In the genomic region with DNA sequence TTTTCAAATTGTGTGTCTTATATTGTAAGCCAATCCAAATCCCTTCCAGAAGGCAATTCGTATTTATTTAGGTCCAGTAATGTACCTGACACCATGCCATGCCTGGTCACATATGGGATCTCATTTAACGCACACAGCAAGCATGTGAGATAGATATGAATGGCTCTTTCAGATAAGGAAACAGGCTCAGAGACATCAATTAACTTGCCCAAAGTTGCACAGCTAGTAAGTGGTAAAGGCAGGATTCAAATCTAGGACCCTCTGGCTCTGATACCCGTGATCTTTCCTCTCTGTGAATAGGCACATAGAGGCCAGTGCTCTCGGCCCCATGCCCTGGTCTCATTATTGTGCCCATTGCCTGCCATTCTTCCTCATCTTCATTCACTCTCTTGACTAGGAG, we compare ENCODE assay signal across 27 cellular contexts. TPM values are rescaled to one million over a fixed set of nuclear protein-coding genes. Genes with fewer than 3 reads are reported as not detected.
DNase-seq lines count a peak whose midpoint lies in the region; ATAC-seq, FAIRE-seq and TF ChIP-seq lines count a peak whose summit lies in the region.
"Had no signal": no experiment of that assay in that cellular context is flagged by ENCODE, and none has a peak within 500 bp of the region (broad histone marks: within the 10 kb centered on the region; RNA-seq: fewer than 3 reads in every experiment).

No MANE protein-coding gene starts in this region.

- peaks cover 52% of the 10 kb centered on the region for H3K4me1 ChIP-seq in HepG2 (ENCODE audit: insufficient read depth, low read length)
- peaks cover 0 to 35% (median 10%) of the 10 kb centered on the region in 4 donors for H3K4me1 ChIP-seq in right lobe of liver
- peaks cover 3 to 21% of the 10 kb centered on the region in 2 experiments; a peak in 3 of 5 replicates for H3K4me1 ChIP-seq in K562 (replicated peaks in 1 of 2; ENCODE audit: control insufficient read depth in 2 of 2, insufficient read depth in 2 of 2, low read length in 2 of 2)
- no peaks in the 10 kb centered on the region for H3K4me1 ChIP-seq in osteoblast (ENCODE audit: insufficient read depth, low read length)

- H3K79me2 ChIP-seq in HepG2 (ENCODE audit: insufficient read depth, low read length) (no peaks in the 10 kb centered on the region), K562 (ENCODE audit: control insufficient read depth, insufficient read depth, low read length) (no peaks in the 10 kb centered on the region), osteoblast (ENCODE audit: insufficient read depth, low read length) (no peaks in the 10 kb centered on the region)

- H3K4me2 ChIP-seq in HepG2 (ENCODE audit: low read depth, low read length) (no peak overlapping the region), K562 (ENCODE audit: insufficient read depth, low read length) (no peak overlapping the region), osteoblast (ENCODE audit: insufficient read depth, low read length) (no peak overlapping the region)
- H3K4me2 ChIP-seq: BLaER1 had no signal

- no peaks in the 10 kb centered on the region for H4K20me1 ChIP-seq in HepG2 (ENCODE audit: insufficient read depth, low read length)
- H4K20me1 ChIP-seq in K562 (replicated peaks; ENCODE audit: control insufficient read depth, insufficient read depth, low read length), result no peaks in the 10 kb centered on the region
- no peaks in the 10 kb centered on the region for H4K20me1 ChIP-seq in osteoblast (ENCODE audit: insufficient read depth, low read length)
- H4K20me1 ChIP-seq: BLaER1 had no signal

- in situ Hi-C loops in HepG2 (cut with HindIII; ENCODE audit: extremely low pct_ligation_motif_present, low pct_unique_long_range_greater_than_20kb), result no loop called here
- in situ Hi-C loops in K562 (cut with MboI), result no loop called here

- H3K27me3 ChIP-seq in HepG2 (ENCODE audit: control insufficient read depth in 1 of 2, insufficient read depth in 2 of 2, low read length in 2 of 2) (peaks cover 0 to 11% of the 10 kb centered on the region in 2 experiments; a peak in 2 of 5 replicates), right lobe of liver (no peaks in the 10 kb centered on the region), K562 (ENCODE audit: control insufficient read depth in 2 of 2, insufficient read depth in 2 of 2, low read length in 2 of 2) (no peaks in the 10 kb centered on the region), osteoblast (ENCODE audit: insufficient read depth, low read length) (no peaks in the 10 kb centered on the region)
- H3K27me3 ChIP-seq: BE2C, BLaER1 had no signal

- no peak for TF ChIP-seq RAD21 in HepG2 (CRISPR knock-in tag; IDR thresholded peaks at IDR 0.05)
- no peak for TF ChIP-seq RAD21 in K562 (CRISPR knock-in tag; conservative IDR thresholded peaks at IDR 0.05 in 1 of 2, IDR thresholded peaks at IDR 0.05 in 1 of 2)

- no TSS peak for BruUV-seq in HepG2 (replicated peaks; lab: Mats Ljungman, UMichigan)
- BruUV-seq in K562 (replicated peaks; lab: Mats Ljungman, UMichigan), result no TSS peak

- no peak for DNase-seq in HepG2 (ENCODE audit: low spot score)
- no peak for DNase-seq in right lobe of liver
- no peak for DNase-seq in K562 (ENCODE audit: extremely low read depth in 1 of 4, low spot score in 3 of 4)
- peak; percentile 65 for DNase-seq in osteoblast (ENCODE audit: insufficient read length, low spot score, missing footprints)
- no peak for DNase-seq in NCI-H1694 (lab: John Stamatoyannopoulos, UW)
- DNase-seq in GM12892 (ENCODE audit: insufficient read length), result no peak
- DNase-seq: ACHN; BE2C; C1 segment of cervical spinal cord; CD4-positive, alpha-beta memory T cell; CD4-positive, CD25-positive, alpha-beta regulatory T cell; CD8-positive, alpha-beta memory T cell; COR-L47; DMS 273 treated with DMSO at 0.1 percent for 48 hours; DMS153; DMS53; DMS79; DND-41; EL; GDM1 had no signal

- ATAC-seq in HepG2 (no peak), right lobe of liver (no peak), K562 (no peak)
- ATAC-seq: GM12878 had no signal

- H3K4me3 ChIP-seq in HepG2 (replicated peaks in 1 of 3; ENCODE audit: insufficient read depth in 1 of 3, low read depth in 2 of 3, low read length in 3 of 3) (no peak overlapping the region), right lobe of liver (no peak overlapping the region), K562 (no peak overlapping the region), osteoblast (ENCODE audit: insufficient read depth, low read length) (no peak overlapping the region)
- H3K4me3 ChIP-seq: BLaER1, GM12878 had no signal

- H2AFZ ChIP-seq in HepG2 (ENCODE audit: low read length) (no peak overlapping the region), K562 (ENCODE audit: low read depth, low read length) (no peak overlapping the region), osteoblast (ENCODE audit: low read length) (no peak overlapping the region)

- no peaks in the 10 kb centered on the region for H3K9me3 ChIP-seq in HepG2 (ENCODE audit: low read length)
- no peaks in the 10 kb centered on the region for H3K9me3 ChIP-seq in right lobe of liver
- no peaks in the 10 kb centered on the region for H3K9me3 ChIP-seq in K562 (replicated peaks; ENCODE audit: control insufficient read depth, insufficient read depth, low read depth, low read length)
- no peaks in the 10 kb centered on the region for H3K9me3 ChIP-seq in osteoblast (ENCODE audit: low read depth, low read length)
- H3K9me3 ChIP-seq: BE2C, BLaER1 had no signal

- no peak for TF ChIP-seq CTCF in HepG2 (CRISPR knock-in tag; IDR thresholded peaks at IDR 0.05)
- no peak for TF ChIP-seq CTCF in right lobe of liver (IDR thresholded peaks at IDR 0.05)
- no peak for TF ChIP-seq CTCF in K562 (IDR thresholded peaks at IDR 0.05 in 2 of 3, conservative IDR thresholded peaks at IDR 0.05 in 1 of 3; ENCODE audit: insufficient read depth in 2 of 3, low read depth in 1 of 3, low read length in 3 of 3)
- no peak for TF ChIP-seq CTCF in osteoblast (IDR thresholded peaks at IDR 0.05; ENCODE audit: extremely low read depth, low read depth, low read length)

- H3K27ac ChIP-seq in HepG2 (ENCODE audit: extremely low read length, insufficient read depth, low read length) (no peak overlapping the region), right lobe of liver (no peak overlapping the region), K562 (ENCODE audit: extremely low read depth, low read depth, low read length) (no peak overlapping the region), osteoblast (ENCODE audit: low read depth, low read length) (no peak overlapping the region)
- H3K27ac ChIP-seq: 22Rv1, BLaER1 had no signal

- TF ChIP-seq EP300 in HepG2 (IDR thresholded peaks at IDR 0.05; ENCODE audit: low read depth in 2 of 2, low read length in 2 of 2) (no peak), HepG2 (CRISPR knock-in tag; IDR thresholded peaks at IDR 0.05; ENCODE audit: borderline replicate concordance) (no peak), K562 (IDR thresholded peaks at IDR 0.05; ENCODE audit: low read length) (no peak)

- no peak overlapping the region for H3K9ac ChIP-seq in HepG2 (ENCODE audit: insufficient read depth, low read depth, low read length)
- no peak overlapping the region for H3K9ac ChIP-seq in K562 (ENCODE audit: insufficient read depth in 1 of 2, low read depth in 2 of 2, low read length in 2 of 2)
- H3K9ac ChIP-seq: BLaER1 had no signal

- no peak for TF ChIP-seq POLR2A in HepG2 (IDR thresholded peaks at IDR 0.05; ENCODE audit: insufficient read depth in 1 of 2, low read depth in 2 of 2, low read length in 2 of 2)
- no peak for TF ChIP-seq POLR2A in right lobe of liver (IDR thresholded peaks at IDR 0.05)
- TF ChIP-seq POLR2A in K562 (conservative IDR thresholded peaks at IDR 0.05), result no peak
- no peak for TF ChIP-seq POLR2A in GM12892 (IDR thresholded peaks at IDR 0.05; ENCODE audit: low read depth, low read length)

- H3K36me3 ChIP-seq in HepG2 (replicated peaks in 1 of 2; ENCODE audit: control insufficient read depth in 1 of 2, insufficient read depth in 2 of 2, low read length in 2 of 2), result no peaks in the 10 kb centered on the region
- H3K36me3 ChIP-seq in right lobe of liver, result no peaks in the 10 kb centered on the region
- H3K36me3 ChIP-seq in K562 (ENCODE audit: control insufficient read depth, insufficient read depth, low read length), result no peaks in the 10 kb centered on the region
- no peaks in the 10 kb centered on the region for H3K36me3 ChIP-seq in osteoblast (ENCODE audit: insufficient read depth, low read length)
- H3K36me3 ChIP-seq: BE2C, BLaER1 had no signal

- intact Hi-C loops in HepG2 (cut with micrococcal nuclease; ENCODE audit: unreplicated experiment) (no loop called here), right lobe of liver (cut with DNase I) (no loop called here), K562 (cut with micrococcal nuclease) (no loop called here)

- H3K9me1 ChIP-seq in K562 (ENCODE audit: control insufficient read depth, insufficient read depth, low read length), result no peaks in the 10 kb centered on the region

- WGBS in HepG2 (ENCODE audit: low lambda C conversion rate), result 93% methylated on average over 4 of the region's 4 CpGs
- WGBS in right lobe of liver (ENCODE audit: insufficient coverage, low coverage, low lambda C conversion rate, missing lambda C conversion rate), result 75% methylated on average over 2 of the region's 4 CpGs
- 31% methylated on average over 4 of the region's 4 CpGs for WGBS in K562 (ENCODE audit: insufficient coverage, low coverage, missing lambda C conversion rate)

- FAIRE-seq in HepG2 (lab: Jason Lieb, UNC), result no peak
- no peak for FAIRE-seq in K562 (lab: Jason Lieb, UNC)
- no peak for FAIRE-seq in GM12892 (lab: Jason Lieb, UNC)
- FAIRE-seq: GM12878, GM19239 had no signal

- POLR2A ChIA-PET in HepG2 (lab: Yijun Ruan, JAX) (no interaction called here), K562 (lab: Yijun Ruan, JAX) (interaction anchor here (1.0 to 1.4 kb wide), 2 partner anchors 22 to 261 kb away, joined by 4 read pairs; a partner anchor contains a TSS)

- CTCF ChIA-PET in HepG2 (lab: Yijun Ruan, JAX; ENCODE audit: low intra/inter-chr PET ratio, low total read pairs), result no interaction called here
- CTCF ChIA-PET in K562 (lab: Yijun Ruan, JAX; ENCODE audit: low intra/inter-chr PET ratio), result no interaction called here

RNA-seq across cellular contexts. Expression of a gene that starts 34.3 kb away (rescaled TPM):
- total RNA-seq in HepG2 (2016; rRNA removed; fragmentation: Illumina TruSeq; extraction: Trizol), result not detected in 2 replicates
- not detected in 2 replicates for total RNA-seq in HepG2 (2016; cell fraction: cytosol; rRNA removed; fragmentation: Illumina TruSeq; extraction: Trizol; ENCODE audit: low read depth)
- total RNA-seq in HepG2 (2016; cell fraction: insoluble cytoplasmic fraction; rRNA removed; fragmentation: Illumina TruSeq; extraction: Trizol), result not detected in 2 replicates
- not detected in 2 replicates for total RNA-seq in HepG2 (2016; cell fraction: membrane; rRNA removed; fragmentation: Illumina TruSeq; extraction: Trizol)
- total RNA-seq in HepG2 (2016; cell fraction: nucleus; rRNA removed; fragmentation: Illumina TruSeq; extraction: Trizol), result not detected in 2 replicates
- polyA plus RNA-seq in HepG2 (2011; rRNA removed), result not detected in 2 replicates
- 0.03 TPM in 1 of 2 replicates, not detected in the other for polyA plus RNA-seq in HepG2 (2011; cell fraction: cytosol; rRNA removed)
- polyA plus RNA-seq in HepG2 (2011; cell fraction: nucleus; rRNA removed), result not detected in 2 replicates
- polyA plus RNA-seq in HepG2 (2012), result not detected in 2 replicates
- not detected in 2 replicates for polyA plus RNA-seq in HepG2 (2016; cell fraction: cytosol; fragmentation: Illumina TruSeq; extraction: Trizol; ENCODE audit: low read depth)
- not detected in 2 replicates for polyA plus RNA-seq in HepG2 (2016; cell fraction: insoluble cytoplasmic fraction; fragmentation: Illumina TruSeq; extraction: Trizol; ENCODE audit: low read depth)
- not detected in 2 replicates for polyA plus RNA-seq in HepG2 (2016; cell fraction: membrane; fragmentation: Illumina TruSeq; extraction: Trizol; ENCODE audit: low read depth)
- not detected in 2 replicates for polyA plus RNA-seq in HepG2 (2016; cell fraction: nucleus; fragmentation: Illumina TruSeq; extraction: Trizol; ENCODE audit: insufficient read depth, low read depth)
- polyA minus RNA-seq in HepG2 (2011; rRNA and poly(A)+ RNA removed; ENCODE audit: low replicate concordance), result not detected in 2 replicates
- polyA minus RNA-seq in HepG2 (2011; cell fraction: cytosol; rRNA and poly(A)+ RNA removed), result not detected in 2 replicates
- polyA minus RNA-seq in HepG2 (2011; cell fraction: nucleus; rRNA and poly(A)+ RNA removed), result not detected in 2 replicates
- not detected for total RNA-seq in right lobe of liver
- total RNA-seq in K562 (2011; cell fraction: chromatin; rRNA removed; ENCODE audit: low replicate concordance), result 0.23 TPM in 1 of 2 replicates, not detected in the other
- 0.26 and 0.33 TPM in 2 replicates for total RNA-seq in K562 (2011; cell fraction: nucleolus; rRNA removed)
- total RNA-seq in K562 (2011; cell fraction: nucleoplasm; rRNA removed), result not detected in 2 replicates
- total RNA-seq in K562 (2014; rRNA removed), result 0.09 and 0.41 TPM in 2 replicates
- not detected in 2 replicates for total RNA-seq in K562 (2014; rRNA removed; fragmentation: Illumina TruSeq; extraction: Trizol)
- not detected in 2 replicates for total RNA-seq in K562 (2015; rRNA removed; fragmentation: Illumina TruSeq; extraction: Trizol)
- total RNA-seq in K562 (2021), result 0.13 and 0.55 TPM in 2 replicates
- polyA plus RNA-seq in K562 (2011; rRNA removed), result 0.07 and 0.18 TPM in 2 replicates
- polyA plus RNA-seq in K562 (2011; cell fraction: cytosol; rRNA removed), result 0.13 and 0.24 TPM in 2 replicates
- polyA plus RNA-seq in K562 (2011; cell fraction: nucleus; rRNA removed), result 0.10 TPM in 2 replicates
- 0.07 and 0.15 TPM in 2 replicates for polyA plus RNA-seq in K562 (2012)
- polyA plus RNA-seq in K562 (2014; fragmentation: Illumina TruSeq; extraction: Trizol), result 0.07 and 0.28 TPM in 2 replicates
- not detected for polyA plus RNA-seq in K562 (2014; fragmentation: Nextera tagmentation; extraction: Ambion mirVana)
- polyA plus RNA-seq in K562 (2014; rRNA removed), result 0.20 and 0.27 TPM in 2 replicates
- polyA minus RNA-seq in K562 (2011; rRNA and poly(A)+ RNA removed), result 0.09 TPM in 1 of 2 replicates, not detected in the other
- 0.38 TPM in 1 of 2 replicates, not detected in the other for polyA minus RNA-seq in K562 (2011; cell fraction: cytosol; rRNA and poly(A)+ RNA removed)
- 0.22 TPM in 1 of 2 replicates, not detected in the other for polyA minus RNA-seq in K562 (2011; cell fraction: nucleus; rRNA and poly(A)+ RNA removed)
- not detected in 2 replicates for total RNA-seq in osteoblast
- not detected for polyA plus RNA-seq in GM12892 (2012; ENCODE audit: missing spikeins)
- total RNA-seq: A172; CD4-positive, alpha-beta memory T cell; CD4-positive, CD25-positive, alpha-beta regulatory T cell; CD8-positive, alpha-beta memory T cell; GM12878 had no signal
- polyA plus RNA-seq: AG04450; CD14-positive monocyte; CD4-positive, alpha-beta memory T cell; CD4-positive, CD25-positive, alpha-beta regulatory T cell; CD8-positive, alpha-beta memory T cell; GM12878 had no signal

RNA-seq across cellular contexts. Expression of a gene that starts 47.2 kb away (rescaled TPM):
- 18.9 and 24.2 TPM in 2 replicates for total RNA-seq in HepG2 (2016; rRNA removed; fragmentation: Illumina TruSeq; extraction: Trizol)
- total RNA-seq in HepG2 (2016; cell fraction: cytosol; rRNA removed; fragmentation: Illumina TruSeq; extraction: Trizol; ENCODE audit: low read depth), result 15.4 and 17.8 TPM in 2 replicates
- 18.4 and 24.9 TPM in 2 replicates for total RNA-seq in HepG2 (2016; cell fraction: insoluble cytoplasmic fraction; rRNA removed; fragmentation: Illumina TruSeq; extraction: Trizol)
- 25.0 and 25.7 TPM in 2 replicates for total RNA-seq in HepG2 (2016; cell fraction: membrane; rRNA removed; fragmentation: Illumina TruSeq; extraction: Trizol)
- total RNA-seq in HepG2 (2016; cell fraction: nucleus; rRNA removed; fragmentation: Illumina TruSeq; extraction: Trizol), result 24.1 and 25.4 TPM in 2 replicates
- 44.4 and 65.7 TPM in 2 replicates for polyA plus RNA-seq in HepG2 (2011; rRNA removed)
- 51.3 and 51.5 TPM in 2 replicates for polyA plus RNA-seq in HepG2 (2011; cell fraction: cytosol; rRNA removed)
- 13.4 and 13.6 TPM in 2 replicates for polyA plus RNA-seq in HepG2 (2011; cell fraction: nucleus; rRNA removed)
- polyA plus RNA-seq in HepG2 (2012), result 25.3 and 25.4 TPM in 2 replicates
- 22.6 and 32.8 TPM in 2 replicates for polyA plus RNA-seq in HepG2 (2016; cell fraction: cytosol; fragmentation: Illumina TruSeq; extraction: Trizol; ENCODE audit: low read depth)
- polyA plus RNA-seq in HepG2 (2016; cell fraction: insoluble cytoplasmic fraction; fragmentation: Illumina TruSeq; extraction: Trizol; ENCODE audit: low read depth), result 25.8 and 26.8 TPM in 2 replicates
- 31.8 and 34.1 TPM in 2 replicates for polyA plus RNA-seq in HepG2 (2016; cell fraction: membrane; fragmentation: Illumina TruSeq; extraction: Trizol; ENCODE audit: low read depth)
- 38.2 and 40.9 TPM in 2 replicates for polyA plus RNA-seq in HepG2 (2016; cell fraction: nucleus; fragmentation: Illumina TruSeq; extraction: Trizol; ENCODE audit: insufficient read depth, low read depth)
- polyA minus RNA-seq in HepG2 (2011; rRNA and poly(A)+ RNA removed; ENCODE audit: low replicate concordance), result 11.9 and 47.4 TPM in 2 replicates
- polyA minus RNA-seq in HepG2 (2011; cell fraction: cytosol; rRNA and poly(A)+ RNA removed), result 22.6 and 22.7 TPM in 2 replicates
- 6.4 and 12.8 TPM in 2 replicates for polyA minus RNA-seq in HepG2 (2011; cell fraction: nucleus; rRNA and poly(A)+ RNA removed)
- total RNA-seq in right lobe of liver, result 10 to 100 TPM in 3 of 6 experiments, 1 to 10 TPM in 3; 2.4 to 53.8 (median 12.8) TPM
- 28.0 and 28.7 TPM in 2 replicates for total RNA-seq in K562 (2011; cell fraction: chromatin; rRNA removed; ENCODE audit: low replicate concordance)
- 33.2 and 33.5 TPM in 2 replicates for total RNA-seq in K562 (2011; cell fraction: nucleolus; rRNA removed)
- 37.2 and 51.0 TPM in 2 replicates for total RNA-seq in K562 (2011; cell fraction: nucleoplasm; rRNA removed)
- 8.8 and 10.9 TPM in 2 replicates for total RNA-seq in K562 (2014; rRNA removed)
- 9.6 and 10.8 TPM in 2 replicates for total RNA-seq in K562 (2014; rRNA removed; fragmentation: Illumina TruSeq; extraction: Trizol)
- 7.1 and 7.4 TPM in 2 replicates for total RNA-seq in K562 (2015; rRNA removed; fragmentation: Illumina TruSeq; extraction: Trizol)
- 10.6 and 12.2 TPM in 2 replicates for total RNA-seq in K562 (2021)
- polyA plus RNA-seq in K562 (2011; rRNA removed), result 44.8 and 49.1 TPM in 2 replicates
- polyA plus RNA-seq in K562 (2011; cell fraction: cytosol; rRNA removed), result 32.6 and 47.4 TPM in 2 replicates
- 8.3 and 16.8 TPM in 2 replicates for polyA plus RNA-seq in K562 (2011; cell fraction: nucleus; rRNA removed)
- polyA plus RNA-seq in K562 (2012), result 11.4 and 20.4 TPM in 2 replicates
- polyA plus RNA-seq in K562 (2014; fragmentation: Illumina TruSeq; extraction: Trizol), result 18.7 and 23.6 TPM in 2 replicates
- 1 to 10 TPM; 7.6 to 8.5 TPM for polyA plus RNA-seq in K562 (2014; fragmentation: Nextera tagmentation; extraction: Ambion mirVana)
- 13.7 and 19.7 TPM in 2 replicates for polyA plus RNA-seq in K562 (2014; rRNA removed)
- 21.7 and 25.7 TPM in 2 replicates for polyA minus RNA-seq in K562 (2011; rRNA and poly(A)+ RNA removed)
- 8.5 and 11.5 TPM in 2 replicates for polyA minus RNA-seq in K562 (2011; cell fraction: cytosol; rRNA and poly(A)+ RNA removed)
- polyA minus RNA-seq in K562 (2011; cell fraction: nucleus; rRNA and poly(A)+ RNA removed), result 4.0 and 8.4 TPM in 2 replicates
- 142 and 161 TPM in 2 replicates for total RNA-seq in osteoblast
- polyA plus RNA-seq in GM12892 (2012; ENCODE audit: missing spikeins), result 0.34 TPM
- total RNA-seq: CD4-positive, alpha-beta memory T cell; CD4-positive, CD25-positive, alpha-beta regulatory T cell had no signal
- polyA plus RNA-seq: CD14-positive monocyte had no signal
